In genomic region chr3:5145120-5145519, GRCh38 we compare ENCODE assay signal across 16 cellular contexts.
"Had no signal": no experiment of that assay in that cellular context is flagged by ENCODE, and none has a peak within 500 bp of the region (broad histone marks: within the 10 kb centered on the region; RNA-seq: fewer than 3 reads in every experiment).

No MANE protein-coding gene starts in this region.

- H3K27ac ChIP-seq: epithelial cell of prostate, gastroesophageal sphincter, suprapubic skin, thyroid gland had no signal

- H3K27ac Mint-ChIP-seq: effector memory CD8-positive, alpha-beta T cell; mesothelial cell of epicardium had no signal

- H3K27me3 ChIP-seq: esophagus squamous epithelium, gastroesophageal sphincter, suprapubic skin, thyroid gland had no signal

- H3K4me3 Mint-ChIP-seq: effector memory CD8-positive, alpha-beta T cell; mesothelial cell of epicardium; nephron had no signal

- H3K9me3 Mint-ChIP-seq: effector memory CD8-positive, alpha-beta T cell had no signal

- H3K9me3 ChIP-seq: esophagus squamous epithelium, gastroesophageal sphincter, suprapubic skin, thyroid gland had no signal

- H3K27me3 Mint-ChIP-seq: effector memory CD8-positive, alpha-beta T cell had no signal

- ATAC-seq: effector memory CD8-positive, alpha-beta T cell; gastroesophageal sphincter; left lobe of liver; sciatic nerve; stimulated activated naive CD8-positive, alpha-beta T cell treated with anti-CD3 and anti-CD28 coated beads, Interleukin-15, Interleukin-2, amounts not matched to agents 100 U/mL and 50 U/mL, for 24 hours had no signal

- H3K4me3 ChIP-seq: esophagus squamous epithelium, gastroesophageal sphincter, suprapubic skin, thyroid gland had no signal

- DNase-seq: effector memory CD8-positive, alpha-beta T cell; esophagus squamous epithelium; foreskin fibroblast; glutamatergic neuron; islet precursor cell; posterior cingulate gyrus; stimulated activated CD4-positive, alpha-beta T cell treated with anti-CD3 and anti-CD28 coated beads, Interleukin-2, amount 100 ng/mL, for 24 hours; stimulated activated naive CD8-positive, alpha-beta T cell treated with anti-CD3 and anti-CD28 coated beads, Interleukin-15, Interleukin-2, amounts not matched to agents 100 U/mL and 50 U/mL, for 24 hours; thyroid gland had no signal

- H3K36me3 ChIP-seq: gastroesophageal sphincter, suprapubic skin, thyroid gland had no signal
